Comparison of ENCODE assay signal across 8 cellular contexts in genomic region chr4:140252144-140252741, GRCh38.
DNase-seq lines count a peak whose midpoint lies in the region; ATAC-seq and TF ChIP-seq lines count a peak whose summit lies in the region.

No MANE protein-coding gene starts in this region.

- peak overlapping the region; percentile 63 for H3K9ac ChIP-seq in endodermal cell (ENCODE audit: extremely low read depth, low read length, poor library complexity, severe bottlenecking)

- H3K27ac Mint-ChIP-seq in CD14-positive monocyte (peak overlapping the region in 4 of 7 donors; percentile 11 to 79 (median 61)), endodermal cell (peak overlapping the region; percentile 92)
- peak overlapping the region in 4 of 9 donors; percentile 55 to 70 (median 70) for H3K27ac Mint-ChIP-seq in naive thymus-derived CD4-positive, alpha-beta T cell

- intact Hi-C loops in CD14-positive monocyte (cut with micrococcal nuclease), result loop anchor here (2.0 to 10.0 kb wide), 8 partner anchors 99 to 1067 kb away; partner anchors contain the start of gene MAML3 (in 1 of the 2)
- intact Hi-C loops in naive thymus-derived CD4-positive, alpha-beta T cell (cut with micrococcal nuclease), result loop anchor here (2.0 to 10.0 kb wide), 5 partner anchors 120 to 597 kb away; partner anchors contain the start of genes ELMOD2 (in 1 of the 2) and SCOC (in 1 of the 2)

- no peak for DNase-seq in CD14-positive monocyte (ENCODE audit: low spot score)
- DNase-seq in RWPE2 (ENCODE audit: low spot score), result no peak
- peak; percentile 81 for DNase-seq in endodermal cell
- DNase-seq in naive thymus-derived CD4-positive, alpha-beta T cell, result peak in 2 of 9 donors; percentile 7 to 9
- no peak for DNase-seq in NCI-H187 treated with DMSO at 0.1 percent for 48 hours (lab: John Stamatoyannopoulos, UW)

- no peak for TF ChIP-seq CTCF in CD14-positive monocyte (IDR thresholded peaks at IDR 0.05)
- TF ChIP-seq CTCF in RWPE2 (IDR thresholded peaks at IDR 0.05; ENCODE audit: poor library complexity, severe bottlenecking), result no peak
- peak; percentile 20 for TF ChIP-seq CTCF in endodermal cell (conservative IDR thresholded peaks at IDR 0.05)

- H3K9me3 Mint-ChIP-seq in CD14-positive monocyte (peaks cover 0 to 3% (median 0%) of the 10 kb centered on the region in 7 donors), endodermal cell (no peaks in the 10 kb centered on the region)
- H3K9me3 Mint-ChIP-seq in naive thymus-derived CD4-positive, alpha-beta T cell, result no peaks in the 10 kb centered on the region

- no peaks in the 10 kb centered on the region for H3K9me3 ChIP-seq in RWPE2 (ENCODE audit: severe bottlenecking)
- H3K9me3 ChIP-seq in endodermal cell (ENCODE audit: control insufficient read depth, low read length), result no peaks in the 10 kb centered on the region
- H3K9me3 ChIP-seq in naive thymus-derived CD4-positive, alpha-beta T cell (ENCODE audit: control insufficient read depth in 2 of 3, low read length in 3 of 3), result no peaks in the 10 kb centered on the region

- POLR2A ChIA-PET in naive thymus-derived CD4-positive, alpha-beta T cell (lab: Charles Lee), result interaction anchor here (1.4 kb wide), 1 partner anchor 102 kb away, joined by 3 read pairs; no protein-coding TSS in a partner anchor

- H3K36me3 ChIP-seq in RWPE2 (ENCODE audit: low read depth), result no peaks in the 10 kb centered on the region
- H3K36me3 ChIP-seq in endodermal cell (ENCODE audit: control insufficient read depth, insufficient read depth, low read length), result no peaks in the 10 kb centered on the region
- H3K36me3 ChIP-seq in naive thymus-derived CD4-positive, alpha-beta T cell (ENCODE audit: control insufficient read depth in 2 of 3, insufficient read depth in 3 of 3, low read length in 3 of 3), result no peaks in the 10 kb centered on the region

- peaks cover 11% of the 10 kb centered on the region for H3K4me1 ChIP-seq in RWPE2 (ENCODE audit: insufficient read depth, poor library complexity, severe bottlenecking)
- H3K4me1 ChIP-seq in endodermal cell (ENCODE audit: control insufficient read depth, insufficient read depth, low read length), result peaks cover 20% of the 10 kb centered on the region
- H3K4me1 ChIP-seq in naive thymus-derived CD4-positive, alpha-beta T cell (ENCODE audit: control insufficient read depth in 2 of 2, insufficient read depth in 2 of 2, low read length in 2 of 2), result no peaks in the 10 kb centered on the region

- H3K4me1 Mint-ChIP-seq in CD14-positive monocyte (peaks cover 54% of the 10 kb centered on the region), endodermal cell (peaks cover 54% of the 10 kb centered on the region)
- H3K4me1 Mint-ChIP-seq in naive thymus-derived CD4-positive, alpha-beta T cell, result peaks cover 2 to 33% (median 11%) of the 10 kb centered on the region in 7 donors

- CTCF ChIA-PET in naive thymus-derived CD4-positive, alpha-beta T cell (lab: Charles Lee), result interaction anchor here (0.6 to 6.5 kb wide), 14 partner anchors 9 to 312 kb away, joined by 3 to 70 read pairs (median 5); no protein-coding TSS in a partner anchor

- H3K36me3 Mint-ChIP-seq in CD14-positive monocyte, result peaks cover 0 to 3% of the 10 kb centered on the region in 2 donors
- no peaks in the 10 kb centered on the region for H3K36me3 Mint-ChIP-seq in endodermal cell (ENCODE audit: low read depth)
- H3K36me3 Mint-ChIP-seq in naive thymus-derived CD4-positive, alpha-beta T cell, result no peaks in the 10 kb centered on the region

- WGBS in endodermal cell (ENCODE audit: insufficient coverage in 1 of 2, insufficient read length in 1 of 2), 2 experiments, result 34 to 38% methylated on average over 9 to 19 of the region's 19 CpGs

- H3K27me3 Mint-ChIP-seq in CD14-positive monocyte (ENCODE audit: low read depth in 3 of 3) (peaks cover 0 to 6% (median 2%) of the 10 kb centered on the region in 3 donors), endodermal cell (ENCODE audit: insufficient read depth) (peaks cover under 1% of the 10 kb centered on the region)
- H3K27me3 Mint-ChIP-seq in naive thymus-derived CD4-positive, alpha-beta T cell, result peaks cover 0 to 23% (median 3%) of the 10 kb centered on the region in 5 donors

- ATAC-seq in HG02852 (IDR thresholded peaks at IDR 0.05; ENCODE audit: unreplicated experiment), result peak; percentile 7
- no peak for ATAC-seq in RWPE2 (ENCODE audit: low read depth)
- ATAC-seq in naive thymus-derived CD4-positive, alpha-beta T cell, result no peak
- ATAC-seq in GM19455 (IDR thresholded peaks at IDR 0.05; ENCODE audit: unreplicated experiment), result no peak
- no peak for ATAC-seq in GM21723 (IDR thresholded peaks at IDR 0.05; ENCODE audit: unreplicated experiment)

- H3K4me3 ChIP-seq in RWPE2 (ENCODE audit: severe bottlenecking) (peak overlapping the region; percentile 38), endodermal cell (ENCODE audit: low read length) (peak overlapping the region; percentile 72)
- H3K4me3 ChIP-seq in naive thymus-derived CD4-positive, alpha-beta T cell (ENCODE audit: low read length), result peak overlapping the region; percentile 44

- H3K27me3 ChIP-seq in RWPE2 (ENCODE audit: insufficient read depth, poor library complexity, severe bottlenecking) (no peaks in the 10 kb centered on the region), endodermal cell (ENCODE audit: control insufficient read depth, insufficient read depth, low read length, poor library complexity, severe bottlenecking) (no peaks in the 10 kb centered on the region)
- peaks cover 0 to 7% of the 10 kb centered on the region in 2 donors for H3K27me3 ChIP-seq in naive thymus-derived CD4-positive, alpha-beta T cell (ENCODE audit: control insufficient read depth in 2 of 2, insufficient read depth in 2 of 2, low read length in 2 of 2)

- H3K4me3 Mint-ChIP-seq in CD14-positive monocyte (peak overlapping the region; percentile 77 to 80), endodermal cell (peak overlapping the region; percentile 55)
- H3K4me3 Mint-ChIP-seq in naive thymus-derived CD4-positive, alpha-beta T cell, result peak overlapping the region; percentile 42 to 86 (median 81)

- H3K27ac ChIP-seq in RWPE2 (ENCODE audit: poor library complexity, severe bottlenecking) (no peak overlapping the region), endodermal cell (ENCODE audit: low read depth, low read length) (peak overlapping the region; percentile 80)
- no peak overlapping the region for H3K27ac ChIP-seq in naive thymus-derived CD4-positive, alpha-beta T cell (ENCODE audit: low read depth, low read length)
